1 cellular context compared by ENCODE assay signal in the genomic region with DNA sequence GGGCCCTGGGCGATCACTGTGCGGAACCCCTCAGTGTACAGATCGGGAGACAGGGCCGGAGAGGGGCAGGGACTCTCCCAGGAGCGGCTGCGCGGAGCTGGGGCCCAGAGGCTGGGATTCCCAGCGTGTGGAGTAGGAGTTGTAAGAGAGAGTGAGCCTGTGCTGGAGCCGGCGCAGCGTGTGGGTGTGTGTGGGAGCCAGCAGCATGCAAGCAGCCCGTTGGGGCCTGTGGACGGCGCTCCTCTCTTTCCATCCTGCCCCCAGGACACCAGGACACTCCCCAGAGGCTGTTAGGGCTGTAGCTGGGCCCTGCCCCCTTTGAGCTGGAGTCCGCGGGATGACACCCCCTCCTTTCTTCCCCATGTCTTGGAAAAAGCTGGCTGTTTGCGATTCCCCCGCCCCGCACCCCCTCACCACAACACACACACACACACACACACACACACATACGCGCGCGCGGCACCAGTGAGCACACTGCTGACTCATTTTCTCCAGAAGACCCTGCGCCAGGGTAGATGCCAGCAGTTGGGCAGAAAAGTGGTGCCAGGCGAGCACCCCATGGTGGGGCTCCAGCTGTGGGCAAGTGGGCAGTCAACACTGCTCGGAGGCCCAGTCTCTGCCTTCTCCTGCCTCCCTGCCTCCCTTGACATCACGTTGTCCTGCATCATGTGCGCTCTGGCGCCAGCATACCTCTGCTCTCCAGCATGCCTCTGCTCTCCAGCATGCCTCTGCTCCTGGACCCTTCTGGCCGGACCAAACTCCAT.
TF ChIP-seq lines count a peak whose summit lies in the region.

No MANE protein-coding gene starts in this region.

TF ChIP-seq in neural cell, 6 proteins besides CTCF, POLR2A, EP300 and RAD21 (continued from another document):
- TF ChIP-seq, protein P1, sequence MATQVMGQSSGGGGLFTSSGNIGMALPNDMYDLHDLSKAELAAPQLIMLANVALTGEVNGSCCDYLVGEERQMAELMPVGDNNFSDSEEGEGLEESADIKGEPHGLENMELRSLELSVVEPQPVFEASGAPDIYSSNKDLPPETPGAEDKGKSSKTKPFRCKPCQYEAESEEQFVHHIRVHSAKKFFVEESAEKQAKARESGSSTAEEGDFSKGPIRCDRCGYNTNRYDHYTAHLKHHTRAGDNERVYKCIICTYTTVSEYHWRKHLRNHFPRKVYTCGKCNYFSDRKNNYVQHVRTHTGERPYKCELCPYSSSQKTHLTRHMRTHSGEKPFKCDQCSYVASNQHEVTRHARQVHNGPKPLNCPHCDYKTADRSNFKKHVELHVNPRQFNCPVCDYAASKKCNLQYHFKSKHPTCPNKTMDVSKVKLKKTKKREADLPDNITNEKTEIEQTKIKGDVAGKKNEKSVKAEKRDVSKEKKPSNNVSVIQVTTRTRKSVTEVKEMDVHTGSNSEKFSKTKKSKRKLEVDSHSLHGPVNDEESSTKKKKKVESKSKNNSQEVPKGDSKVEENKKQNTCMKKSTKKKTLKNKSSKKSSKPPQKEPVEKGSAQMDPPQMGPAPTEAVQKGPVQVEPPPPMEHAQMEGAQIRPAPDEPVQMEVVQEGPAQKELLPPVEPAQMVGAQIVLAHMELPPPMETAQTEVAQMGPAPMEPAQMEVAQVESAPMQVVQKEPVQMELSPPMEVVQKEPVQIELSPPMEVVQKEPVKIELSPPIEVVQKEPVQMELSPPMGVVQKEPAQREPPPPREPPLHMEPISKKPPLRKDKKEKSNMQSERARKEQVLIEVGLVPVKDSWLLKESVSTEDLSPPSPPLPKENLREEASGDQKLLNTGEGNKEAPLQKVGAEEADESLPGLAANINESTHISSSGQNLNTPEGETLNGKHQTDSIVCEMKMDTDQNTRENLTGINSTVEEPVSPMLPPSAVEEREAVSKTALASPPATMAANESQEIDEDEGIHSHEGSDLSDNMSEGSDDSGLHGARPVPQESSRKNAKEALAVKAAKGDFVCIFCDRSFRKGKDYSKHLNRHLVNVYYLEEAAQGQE (IDR thresholded peaks at IDR 0.05; ENCODE audit: borderline replicate concordance): no peak
- no peak for TF ChIP-seq POLR2AphosphoS5 (IDR thresholded peaks at IDR 0.05)
- no peak for TF ChIP-seq EZH2 (IDR thresholded peaks at IDR 0.05; ENCODE audit: borderline replicate concordance, insufficient read depth, low read length, poor library complexity, severe bottlenecking)
TF ChIP-seq in neural cell: peak in this region for 0.
